In genomic region chr16:5028950-5029475, GRCh38 we compare ENCODE assay signal across 24 cellular contexts. TPM values are rescaled to one million over a fixed set of nuclear protein-coding genes. Genes with fewer than 3 reads are reported as not detected.
DNase-seq lines count a peak whose midpoint lies in the region; ATAC-seq, FAIRE-seq and TF ChIP-seq lines count a peak whose summit lies in the region.
"Had no signal": no experiment of that assay in that cellular context is flagged by ENCODE, and none has a peak within 500 bp of the region (broad histone marks: within the 10 kb centered on the region; RNA-seq: fewer than 3 reads in every experiment).

No MANE protein-coding gene starts in this region.

- no peak for DNase-seq in activated naive CD8-positive, alpha-beta T cell treated with anti-CD3 and anti-CD28 coated beads for 36 hours
- DNase-seq in activated naive CD8-positive, alpha-beta T cell treated with anti-CD3 and anti-CD28 coated beads, Interleukin-2, amount 50 U/mL, for 24 hours, result no peak
- DNase-seq in osteoblast (ENCODE audit: insufficient read length, low spot score, missing footprints) (peak; percentile 84), HEK293T (ENCODE audit: extremely low spot score) (no peak), MM.1S (no peak), urothelium cell line (ENCODE audit: low spot score) (no peak)
- DNase-seq in activated naive CD4-positive, alpha-beta T cell treated with anti-CD3 and anti-CD28 coated beads for 36 hours, result no peak
- DNase-seq: AML-193; DND-41; HCEC 1CT; NCI-H1092 treated with DMSO at 0.1 percent for 48 hours; NCI-H146; NCI-H2081; NCI-H2171 treated with DMSO at 0.1 percent for 48 hours; NCI-H446; NCI-H69; NK-92 treated with Interleukin-12 subunit alpha and Interleukin-12 subunit beta, amount 100 ng/mL, for 24 hours; Peyer's patch had no signal

- H3K27me3 ChIP-seq in layer of hippocampus (ENCODE audit: control insufficient read depth, insufficient read depth, low read length) (no peaks in the 10 kb centered on the region), osteoblast (ENCODE audit: insufficient read depth, low read length) (no peaks in the 10 kb centered on the region), MM.1S (replicated peaks; ENCODE audit: insufficient read depth, low read length) (no peaks in the 10 kb centered on the region)
- H3K27me3 ChIP-seq: Peyer's patch had no signal

- POLR2A ChIA-PET in HEK293T (lab: Yijun Ruan, JAX), result no interaction called here

- no peaks in the 10 kb centered on the region for H4K20me1 ChIP-seq in osteoblast (ENCODE audit: insufficient read depth, low read length)
- no peaks in the 10 kb centered on the region for H4K20me1 ChIP-seq in MM.1S (ENCODE audit: insufficient read depth, low read length)

- H3K9me3 Mint-ChIP-seq in activated naive CD8-positive, alpha-beta T cell treated with anti-CD3 and anti-CD28 coated beads for 36 hours, result no peaks in the 10 kb centered on the region
- H3K9me3 Mint-ChIP-seq in activated naive CD8-positive, alpha-beta T cell treated with anti-CD3 and anti-CD28 coated beads, Interleukin-2, amount 50 U/mL, for 24 hours, result no peaks in the 10 kb centered on the region
- no peaks in the 10 kb centered on the region for H3K9me3 Mint-ChIP-seq in activated naive CD4-positive, alpha-beta T cell treated with anti-CD3 and anti-CD28 coated beads for 36 hours

- peaks cover 8% of the 10 kb centered on the region for H3K4me1 ChIP-seq in osteoblast (ENCODE audit: insufficient read depth, low read length)
- H3K4me1 ChIP-seq in MM.1S (ENCODE audit: low read length), result no peaks in the 10 kb centered on the region

- peaks cover 12% of the 10 kb centered on the region for H3K4me1 Mint-ChIP-seq in activated naive CD8-positive, alpha-beta T cell treated with anti-CD3 and anti-CD28 coated beads for 36 hours
- peaks cover 13% of the 10 kb centered on the region for H3K4me1 Mint-ChIP-seq in activated naive CD8-positive, alpha-beta T cell treated with anti-CD3 and anti-CD28 coated beads, Interleukin-2, amount 50 U/mL, for 24 hours
- peaks cover 12% of the 10 kb centered on the region for H3K4me1 Mint-ChIP-seq in activated naive CD4-positive, alpha-beta T cell treated with anti-CD3 and anti-CD28 coated beads for 36 hours (ENCODE audit: low read depth)

- H3K9me3 ChIP-seq in osteoblast (ENCODE audit: low read depth, low read length) (no peaks in the 10 kb centered on the region), MM.1S (replicated peaks; ENCODE audit: insufficient read depth, low read length) (no peaks in the 10 kb centered on the region)
- H3K9me3 ChIP-seq: Peyer's patch had no signal

- peak overlapping the region; percentile 64 for H3K27ac ChIP-seq in layer of hippocampus (ENCODE audit: low read depth, low read length)
- H3K27ac ChIP-seq in osteoblast (ENCODE audit: low read depth, low read length), result no peak overlapping the region
- H3K27ac ChIP-seq in MM.1S (ENCODE audit: low read length), result no peak overlapping the region
- H3K27ac ChIP-seq: 22Rv1, Peyer's patch had no signal

- H3K9me2 ChIP-seq in MM.1S (replicated peaks; ENCODE audit: insufficient read depth, low read length), result no peaks in the 10 kb centered on the region

- ATAC-seq in activated naive CD8-positive, alpha-beta T cell treated with anti-CD3 and anti-CD28 coated beads, Interleukin-2, amount 50 U/mL, for 24 hours, result no peak
- ATAC-seq: Right ventricle myocardium inferior had no signal

- H3K4me3 Mint-ChIP-seq in activated naive CD8-positive, alpha-beta T cell treated with anti-CD3 and anti-CD28 coated beads for 36 hours, result no peak overlapping the region
- H3K4me3 Mint-ChIP-seq in activated naive CD8-positive, alpha-beta T cell treated with anti-CD3 and anti-CD28 coated beads, Interleukin-2, amount 50 U/mL, for 24 hours, result no peak overlapping the region
- no peak overlapping the region for H3K4me3 Mint-ChIP-seq in activated naive CD4-positive, alpha-beta T cell treated with anti-CD3 and anti-CD28 coated beads for 36 hours
- H3K4me3 Mint-ChIP-seq: CD14-positive monocyte had no signal

- FAIRE-seq in urothelium cell line (lab: Jason Lieb, UNC), result no peak

- H3K36me3 Mint-ChIP-seq in activated naive CD8-positive, alpha-beta T cell treated with anti-CD3 and anti-CD28 coated beads for 36 hours, result peaks cover 11% of the 10 kb centered on the region
- peaks cover 2% of the 10 kb centered on the region for H3K36me3 Mint-ChIP-seq in activated naive CD8-positive, alpha-beta T cell treated with anti-CD3 and anti-CD28 coated beads, Interleukin-2, amount 50 U/mL, for 24 hours (ENCODE audit: low read depth)
- peaks cover 2% of the 10 kb centered on the region for H3K36me3 Mint-ChIP-seq in activated naive CD4-positive, alpha-beta T cell treated with anti-CD3 and anti-CD28 coated beads for 36 hours (ENCODE audit: low read depth)

- H3F3A ChIP-seq in MM.1S (ENCODE audit: insufficient read depth, low read length), result no peaks in the 10 kb centered on the region

- no peak overlapping the region for H3K4me3 ChIP-seq in osteoblast (ENCODE audit: insufficient read depth, low read length)
- H3K4me3 ChIP-seq in MM.1S (ENCODE audit: low read length), result no peak overlapping the region
- H3K4me3 ChIP-seq: Peyer's patch had no signal

- H3K9ac ChIP-seq in MM.1S (ENCODE audit: low read length), result no peak overlapping the region

- H3K27ac Mint-ChIP-seq in activated naive CD8-positive, alpha-beta T cell treated with anti-CD3 and anti-CD28 coated beads for 36 hours, result peak overlapping the region; percentile 14
- H3K27ac Mint-ChIP-seq in activated naive CD8-positive, alpha-beta T cell treated with anti-CD3 and anti-CD28 coated beads, Interleukin-2, amount 50 U/mL, for 24 hours, result no peak overlapping the region
- H3K27ac Mint-ChIP-seq in activated naive CD4-positive, alpha-beta T cell treated with anti-CD3 and anti-CD28 coated beads for 36 hours, result no peak overlapping the region

- no peaks in the 10 kb centered on the region for H3K27me3 Mint-ChIP-seq in activated naive CD8-positive, alpha-beta T cell treated with anti-CD3 and anti-CD28 coated beads for 36 hours
- H3K27me3 Mint-ChIP-seq in activated naive CD8-positive, alpha-beta T cell treated with anti-CD3 and anti-CD28 coated beads, Interleukin-2, amount 50 U/mL, for 24 hours, result no peaks in the 10 kb centered on the region
- no peaks in the 10 kb centered on the region for H3K27me3 Mint-ChIP-seq in activated naive CD4-positive, alpha-beta T cell treated with anti-CD3 and anti-CD28 coated beads for 36 hours (ENCODE audit: low read depth)

- TF ChIP-seq CTCF in osteoblast (IDR thresholded peaks at IDR 0.05; ENCODE audit: extremely low read depth, low read depth, low read length), result no peak
- no peak for TF ChIP-seq CTCF in MM.1S (IDR thresholded peaks at IDR 0.05; ENCODE audit: low read length)

- no peaks in the 10 kb centered on the region for H3K36me3 ChIP-seq in osteoblast (ENCODE audit: insufficient read depth, low read length)
- no peaks in the 10 kb centered on the region for H3K36me3 ChIP-seq in MM.1S (replicated peaks; ENCODE audit: insufficient read depth, low read length)

- H3K79me2 ChIP-seq in osteoblast (ENCODE audit: insufficient read depth, low read length) (no peaks in the 10 kb centered on the region), MM.1S (ENCODE audit: low read length) (no peaks in the 10 kb centered on the region)

- CTCF ChIA-PET in HEK293T (lab: Yijun Ruan, JAX), result no interaction called here
- CTCF ChIA-PET in activated naive CD4-positive, alpha-beta T cell treated with anti-CD3 and anti-CD28 coated beads for 36 hours (lab: Charles Lee), result no interaction called here

- H3K4me2 ChIP-seq in osteoblast (ENCODE audit: insufficient read depth, low read length) (no peak overlapping the region), MM.1S (ENCODE audit: low read depth, low read length) (no peak overlapping the region)

- intact Hi-C loops in activated naive CD4-positive, alpha-beta T cell treated with anti-CD3 and anti-CD28 coated beads for 36 hours (cut with micrococcal nuclease), result no loop called here

- H2AFZ ChIP-seq in osteoblast (ENCODE audit: low read length), result no peak overlapping the region
- H2AFZ ChIP-seq in MM.1S (ENCODE audit: low read length), result no peak overlapping the region

TF ChIP-seq in HEK293T, 16 proteins besides CTCF, POLR2A, EP300 and RAD21:
- no peak for TF ChIP-seq ZNF384 (IDR thresholded peaks at IDR 0.05)
- no peak for TF ChIP-seq TARDBP (IDR thresholded peaks at IDR 0.05)
- no peak for TF ChIP-seq SP1 (IDR thresholded peaks at IDR 0.05)
- no peak for TF ChIP-seq CTBP1 (IDR thresholded peaks at IDR 0.05; ENCODE audit: borderline replicate concordance)
- no peak for TF ChIP-seq FOXM1 (IDR thresholded peaks at IDR 0.05; ENCODE audit: borderline replicate concordance)
- no peak for TF ChIP-seq FOXK2 (IDR thresholded peaks at IDR 0.05)
- TF ChIP-seq NFRKB (IDR thresholded peaks at IDR 0.05), result no peak
- TF ChIP-seq ARNT (IDR thresholded peaks at IDR 0.05), result no peak
- no peak for TF ChIP-seq SUZ12 (IDR thresholded peaks at IDR 0.05)
- TF ChIP-seq BHLHE40 (IDR thresholded peaks at IDR 0.05; ENCODE audit: borderline replicate concordance), result no peak

RNA-seq across cellular contexts. Expression of gene NAGPA, which starts 4.7 kb away (rescaled TPM):
- 10 to 100 TPM; 14.7 to 16.4 TPM for total RNA-seq in activated naive CD8-positive, alpha-beta T cell treated with anti-CD3 and anti-CD28 coated beads for 36 hours
- total RNA-seq in osteoblast, result 29.8 and 40.2 TPM in 2 replicates
- total RNA-seq in activated naive CD4-positive, alpha-beta T cell treated with anti-CD3 and anti-CD28 coated beads for 36 hours, result 1 to 10 TPM; 5.8 to 7.9 TPM

RNA-seq across cellular contexts. Expression of gene C16orf89, which starts 36.7 kb away (rescaled TPM):
- total RNA-seq in activated naive CD8-positive, alpha-beta T cell treated with anti-CD3 and anti-CD28 coated beads for 36 hours, result not detected
- 0.59 TPM in 1 of 2 replicates, not detected in the other for total RNA-seq in osteoblast
- not detected for total RNA-seq in activated naive CD4-positive, alpha-beta T cell treated with anti-CD3 and anti-CD28 coated beads for 36 hours
- total RNA-seq: G401, LHCN-M2 had no signal

RNA-seq across cellular contexts. Expression of gene ALG1, which starts 42.6 kb away (rescaled TPM):
- 10 to 100 TPM; 36.1 to 36.8 TPM for total RNA-seq in activated naive CD8-positive, alpha-beta T cell treated with anti-CD3 and anti-CD28 coated beads for 36 hours
- total RNA-seq in osteoblast, result 43.3 and 43.4 TPM in 2 replicates
- total RNA-seq in activated naive CD4-positive, alpha-beta T cell treated with anti-CD3 and anti-CD28 coated beads for 36 hours, result 1 to 10 TPM; 8.6 to 8.9 TPM
